In the genomic region with DNA sequence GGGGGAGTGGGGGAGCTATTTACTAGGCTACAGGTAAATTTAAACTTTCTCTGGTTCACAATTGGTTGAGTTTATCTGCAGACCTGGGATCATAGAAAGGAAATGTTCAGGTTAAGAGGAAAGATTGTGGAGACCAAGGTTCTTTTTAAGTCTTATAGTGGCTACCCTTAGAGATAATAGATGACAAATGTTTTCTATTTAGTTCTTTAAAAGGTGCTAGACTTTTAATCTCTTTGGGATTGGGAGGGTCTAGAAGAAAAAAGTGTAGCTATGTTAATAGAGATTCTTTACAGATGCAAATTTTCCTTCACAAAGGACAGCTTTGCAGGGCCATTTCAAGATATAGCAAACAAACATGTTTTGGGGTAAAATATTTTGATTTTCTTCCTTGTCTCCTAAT, we compare ENCODE assay signal across 17 cellular contexts.
DNase-seq lines count a peak whose midpoint lies in the region; ATAC-seq and TF ChIP-seq lines count a peak whose summit lies in the region.
"Had no signal": no experiment of that assay in that cellular context is flagged by ENCODE, and none has a peak within 500 bp of the region (broad histone marks: within the 10 kb centered on the region; RNA-seq: fewer than 3 reads in every experiment).

No MANE protein-coding gene starts in this region.

- no peak; the same call in 1 of the 2 replicates for ATAC-seq in WTC11
- ATAC-seq in heart left ventricle, result no peak
- ATAC-seq: CD8-positive, alpha-beta T cell; HCT116; K562 had no signal

- no peak overlapping the region for H2BK20ac ChIP-seq in H9 (ENCODE audit: low read depth, low read length, poor library complexity, severe bottlenecking)

- H3K4me1 ChIP-seq in H9 (ENCODE audit: insufficient read depth, low read length) (no peaks in the 10 kb centered on the region), iPS-18a (ENCODE audit: control insufficient read depth, low read depth, low read length) (peaks cover 8% of the 10 kb centered on the region), heart left ventricle (no peaks in the 10 kb centered on the region)
- H3K4me1 ChIP-seq: BLaER1 treated with 17β-estradiol and CSF1 and Interleukin-3, amounts not matched to agents 10 nM and 100 nM had no signal

- no peak for TF ChIP-seq POLR2A in heart left ventricle (IDR thresholded peaks at IDR 0.05)

- H3K27ac Mint-ChIP-seq in H9 (peak overlapping the region; percentile 95 to 99 (median 97); a peak in 6 of 7 replicates), WTC11 (peak overlapping the region; percentile 99)
- H3K27ac Mint-ChIP-seq: B cell; CD8-positive, alpha-beta T cell; HFFc6 had no signal

- no peak overlapping the region for H3T11ph ChIP-seq in H9 (ENCODE audit: low read length)

- H3K36me3 ChIP-seq in iPS-18a (ENCODE audit: control insufficient read depth, low read depth, low read length) (peaks cover 4% of the 10 kb centered on the region), heart left ventricle (no peaks in the 10 kb centered on the region)
- H3K36me3 ChIP-seq: BLaER1 treated with 17β-estradiol and CSF1 and Interleukin-3, amounts not matched to agents 10 nM and 100 nM had no signal

- H3K9me3 Mint-ChIP-seq in H9, result peaks cover 5 to 26% of the 10 kb centered on the region in 2 experiments
- H3K9me3 Mint-ChIP-seq in WTC11, result no peaks in the 10 kb centered on the region
- H3K9me3 Mint-ChIP-seq: CD8-positive, alpha-beta T cell had no signal

- CTCF ChIA-PET in WTC11 (lab: Charles Lee), result interaction anchor here (1.2 kb wide), 1 partner anchor 190 kb away, joined by 4 read pairs; no protein-coding TSS in a partner anchor

- no peak overlapping the region for H4K5ac ChIP-seq in H9 (ENCODE audit: insufficient read length, low read depth, low read length)

- H3K4me1 Mint-ChIP-seq in H9 (peaks cover 46 to 54% of the 10 kb centered on the region in 2 experiments), WTC11 (peaks cover 43% of the 10 kb centered on the region)
- H3K4me1 Mint-ChIP-seq: B cell had no signal

- no peaks in the 10 kb centered on the region; the same call in 1 of the 2 replicates for H3K27me3 Mint-ChIP-seq in H9 (ENCODE audit: low read depth)
- no peaks in the 10 kb centered on the region; the same call in 1 of the 2 replicates for H3K27me3 Mint-ChIP-seq in WTC11 (ENCODE audit: low read depth)
- H3K27me3 Mint-ChIP-seq: B cell had no signal

- H3K79me1 ChIP-seq in H9 (ENCODE audit: insufficient read depth, low read depth, low read length, poor library complexity, severe bottlenecking), result peaks cover 3% of the 10 kb centered on the region

- H4K20me1 ChIP-seq in H9 (ENCODE audit: control insufficient read depth, insufficient read depth, insufficient read length), result no peaks in the 10 kb centered on the region
- H4K20me1 ChIP-seq: BLaER1 treated with 17β-estradiol and CSF1 and Interleukin-3, amounts not matched to agents 10 nM and 100 nM had no signal

- H2AK5ac ChIP-seq in H9 (ENCODE audit: insufficient read length, low read length), result no peak overlapping the region

- H3K4me3 Mint-ChIP-seq in H9 (peak overlapping the region; percentile 95 to 96), WTC11 (peak overlapping the region; percentile 94)
- H3K4me3 Mint-ChIP-seq: B cell; CD8-positive, alpha-beta T cell; HFFc6 had no signal

- no peaks in the 10 kb centered on the region for H3K9me3 ChIP-seq in H9 (ENCODE audit: control insufficient read depth, low read depth, low read length)
- peaks cover 4% of the 10 kb centered on the region for H3K9me3 ChIP-seq in iPS-18a (ENCODE audit: control insufficient read depth, low read depth, low read length)
- H3K9me3 ChIP-seq in heart left ventricle, result no peaks in the 10 kb centered on the region
- H3K9me3 ChIP-seq: BLaER1 treated with 17β-estradiol and CSF1 and Interleukin-3, amounts not matched to agents 10 nM and 100 nM had no signal

- no peak overlapping the region for H3K23ac ChIP-seq in H9 (ENCODE audit: insufficient read length, low read depth, low read length)

- H3K36me3 Mint-ChIP-seq in H9 (ENCODE audit: insufficient read depth in 1 of 3, low read depth in 3 of 3), result peaks cover 34 to 39% (median 34%) of the 10 kb centered on the region in 3 experiments
- H3K36me3 Mint-ChIP-seq in WTC11, result peaks cover 33% of the 10 kb centered on the region
- H3K36me3 Mint-ChIP-seq: CD8-positive, alpha-beta T cell had no signal

- H3K4me2 ChIP-seq in H9 (ENCODE audit: insufficient read depth, insufficient read length, low read length), result peak overlapping the region; percentile 74
- H3K4me2 ChIP-seq: BLaER1 treated with 17β-estradiol and CSF1 and Interleukin-3, amounts not matched to agents 10 nM and 100 nM had no signal

- POLR2A ChIA-PET in WTC11 (lab: Charles Lee), result interaction anchor here (0.6 kb wide), 1 partner anchor 11 kb away, joined by 4 read pairs; no protein-coding TSS in a partner anchor

- DNase-seq in H9 (no peak), WTC11 (ENCODE audit: low spot score) (no peak), NK-92 (lab: John Stamatoyannopoulos, UW; ENCODE audit: unreplicated experiment) (no peak), heart left ventricle (no peak)
- no peak for DNase-seq in NK-92 treated with Interleukin-12 subunit alpha and Interleukin-12 subunit beta, amount 100 ng/mL, for 24 hours (lab: John Stamatoyannopoulos, UW)
- DNase-seq: CD8-positive, alpha-beta T cell; DMS 273 treated with DMSO at 0.1 percent for 48 hours; DMS53; DND-41; EL; HFFc6; IMR-90 had no signal

- H3K4ac ChIP-seq in H9 (ENCODE audit: low read depth, low read length), result no peak overlapping the region

- no peak overlapping the region for H2AFZ ChIP-seq in H9 (ENCODE audit: low read length)

- H3K9ac ChIP-seq in H9 (ENCODE audit: extremely low read depth, insufficient read length, low read length), result peak overlapping the region; percentile 23
- H3K9ac ChIP-seq in iPS-18a (ENCODE audit: low read length), result peak overlapping the region; percentile 53
- H3K9ac ChIP-seq: BLaER1 treated with 17β-estradiol and CSF1 and Interleukin-3, amounts not matched to agents 10 nM and 100 nM had no signal

- TF ChIP-seq CTCF in H9 (conservative IDR thresholded peaks at IDR 0.05) (no peak), WTC11 (IDR thresholded peaks at IDR 0.05) (no peak), heart left ventricle (IDR thresholded peaks at IDR 0.05) (no peak)

- H3K23me2 ChIP-seq in H9 (ENCODE audit: insufficient read length, low read depth, low read length, poor library complexity, severe bottlenecking), result no peaks in the 10 kb centered on the region

- H3K4me3 ChIP-seq in iPS-18a (ENCODE audit: low read length) (peak overlapping the region; percentile 59), heart left ventricle (no peak overlapping the region)
- H3K4me3 ChIP-seq: BLaER1 treated with 17β-estradiol and CSF1 and Interleukin-3, amounts not matched to agents 10 nM and 100 nM; K562 had no signal

- H2BK120ac ChIP-seq in H9 (ENCODE audit: low read depth, low read length, poor library complexity, severe bottlenecking), result no peak overlapping the region

- no peak overlapping the region for H2BK15ac ChIP-seq in H9 (ENCODE audit: low read depth, low read length)

- H3K56ac ChIP-seq in H9 (ENCODE audit: insufficient read length, low read depth, low read length), result no peak overlapping the region

- H4K91ac ChIP-seq in H9 (ENCODE audit: insufficient read length, low read depth, low read length), result no peak overlapping the region

- no peak overlapping the region for H2BK5ac ChIP-seq in H9 (ENCODE audit: insufficient read length, low read length)

- no peak overlapping the region for H2BK12ac ChIP-seq in H9 (ENCODE audit: insufficient read length, low read depth, low read length)

- no peaks in the 10 kb centered on the region for H3K27me3 ChIP-seq in H9 (ENCODE audit: insufficient read depth, low read length)
- H3K27me3 ChIP-seq in iPS-18a (ENCODE audit: control insufficient read depth, insufficient read depth, low read length), result no peaks in the 10 kb centered on the region
- H3K27me3 ChIP-seq in heart left ventricle, result no peaks in the 10 kb centered on the region

- H3K18ac ChIP-seq in H9 (ENCODE audit: insufficient read length, low read depth, low read length), result no peak overlapping the region

- intact Hi-C loops in heart left ventricle (cut with DNase I), result no loop called here

- peaks cover under 1% of the 10 kb centered on the region; the same call in 1 of the 2 replicates for H3K79me2 ChIP-seq in H9 (ENCODE audit: insufficient read depth, low read length)

- H3K27ac ChIP-seq in H9 (ENCODE audit: insufficient read length, low read depth, low read length) (peak overlapping the region; percentile 98), iPS-18a (ENCODE audit: low read length) (peak overlapping the region; percentile 42), heart left ventricle (no peak overlapping the region)
- H3K27ac ChIP-seq: BLaER1 treated with 17β-estradiol and CSF1 and Interleukin-3, amounts not matched to agents 10 nM and 100 nM had no signal

- no peak overlapping the region for H3K14ac ChIP-seq in H9 (ENCODE audit: insufficient read depth, low read length)

- H4K8ac ChIP-seq in H9 (replicated peaks; ENCODE audit: insufficient read length, low read depth, low read length), result no peak overlapping the region

TF ChIP-seq in WTC11, 78 proteins besides CTCF, POLR2A, EP300 and RAD21 (continues in another document):
- no peak for TF ChIP-seq TEAD1 (CRISPR knock-in tag; IDR thresholded peaks at IDR 0.05)
- TF ChIP-seq, protein P1, sequence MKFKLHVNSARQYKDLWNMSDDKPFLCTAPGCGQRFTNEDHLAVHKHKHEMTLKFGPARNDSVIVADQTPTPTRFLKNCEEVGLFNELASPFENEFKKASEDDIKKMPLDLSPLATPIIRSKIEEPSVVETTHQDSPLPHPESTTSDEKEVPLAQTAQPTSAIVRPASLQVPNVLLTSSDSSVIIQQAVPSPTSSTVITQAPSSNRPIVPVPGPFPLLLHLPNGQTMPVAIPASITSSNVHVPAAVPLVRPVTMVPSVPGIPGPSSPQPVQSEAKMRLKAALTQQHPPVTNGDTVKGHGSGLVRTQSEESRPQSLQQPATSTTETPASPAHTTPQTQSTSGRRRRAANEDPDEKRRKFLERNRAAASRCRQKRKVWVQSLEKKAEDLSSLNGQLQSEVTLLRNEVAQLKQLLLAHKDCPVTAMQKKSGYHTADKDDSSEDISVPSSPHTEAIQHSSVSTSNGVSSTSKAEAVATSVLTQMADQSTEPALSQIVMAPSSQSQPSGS (CRISPR knock-in tag; IDR thresholded peaks at IDR 0.05; ENCODE audit: borderline replicate concordance, low read depth), result no peak

Comparison
In these comparisons a context has a peak if more than half of its experiments do, and no peak if none do; other contexts are left out.
1. H3K27ac ChIP-seq: peak in H9 (single experiment) and iPS-18a (single experiment); none in heart left ventricle (0 of 12).